ENCODE assay signal across 15 cellular contexts in the genomic region with DNA sequence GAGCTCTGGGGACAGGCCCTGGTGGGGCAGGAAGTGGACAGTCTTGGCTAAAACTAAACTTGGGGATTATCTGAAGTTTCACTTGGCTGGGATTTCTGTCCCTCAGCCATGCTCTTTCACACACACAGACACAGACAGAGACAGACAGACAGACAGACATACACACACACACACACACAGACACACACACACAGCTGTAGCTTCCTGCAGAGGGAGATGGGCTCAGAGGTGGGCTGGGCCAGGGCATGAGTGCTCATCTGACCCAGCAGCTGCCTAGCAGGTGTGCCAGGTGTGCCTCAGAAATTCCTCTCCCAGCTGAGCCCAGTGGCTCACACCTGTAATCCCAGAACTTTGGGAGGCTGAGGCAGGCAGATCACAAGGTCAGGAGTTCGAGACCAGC. TPM values are rescaled to one million over a fixed set of nuclear protein-coding genes. Genes with fewer than 3 reads are reported as not detected.
DNase-seq lines count a peak whose midpoint lies in the region; ATAC-seq, FAIRE-seq and TF ChIP-seq lines count a peak whose summit lies in the region.
"Had no signal": no experiment of that assay in that cellular context is flagged by ENCODE, and none has a peak within 500 bp of the region (broad histone marks: within the 10 kb centered on the region; RNA-seq: fewer than 3 reads in every experiment).

No MANE protein-coding gene starts in this region.

- H3K36me3 ChIP-seq in PC-3 (ENCODE audit: low read depth, low read length) (0 out of 2 replicates have a peak, but pooled peaks cover 3% of the 10 kb centered on the region), H1 (ENCODE audit: control insufficient read depth in 2 of 4, insufficient read depth in 4 of 4, low read length in 3 of 4) (no peaks in the 10 kb centered on the region)
- H3K36me3 ChIP-seq: SJCRH30 had no signal

- peaks cover 43% of the 10 kb centered on the region for H3K4me1 ChIP-seq in PC-3 (ENCODE audit: insufficient read depth, low read length)
- H3K4me1 ChIP-seq in H1 (replicated peaks in 1 of 4; ENCODE audit: control insufficient read depth in 3 of 4, insufficient read depth in 4 of 4, low read length in 3 of 4) = peaks cover 0 to 18% (median 12%) of the 10 kb centered on the region in 4 experiments; a peak in 6 of 7 replicates
- H3K4me1 ChIP-seq: SJCRH30 had no signal

- peak overlapping the region; percentile 57; the same call in 1 of the 2 replicates for H4K8ac ChIP-seq in H1 (ENCODE audit: extremely low read depth, insufficient read depth, low read length)

- H3K23ac ChIP-seq in H1 (ENCODE audit: insufficient read length) = no peak overlapping the region

- H2BK15ac ChIP-seq in H1 (ENCODE audit: low read length) = no peak overlapping the region

- H3K18ac ChIP-seq in H1 (ENCODE audit: extremely low read depth, low read length) = no peak overlapping the region

- H2AK5ac ChIP-seq in H1 (ENCODE audit: low read depth, low read length) = no peak overlapping the region

- H3K4me3 ChIP-seq in PC-3 (ENCODE audit: low read length) (no peak overlapping the region), H1 (ENCODE audit: extremely low read depth in 1 of 4, insufficient read depth in 2 of 4, low read depth in 3 of 4, low read length in 4 of 4) (no peak overlapping the region)
- H3K4me3 ChIP-seq: A549, SJCRH30 had no signal

- no peak overlapping the region for H2BK12ac ChIP-seq in H1 (ENCODE audit: low read depth, low read length)

- H4K91ac ChIP-seq in H1 (replicated peaks; ENCODE audit: insufficient read length, low read length) = no peak overlapping the region

- no peak for TF ChIP-seq EP300 in H1 (IDR thresholded peaks at IDR 0.05; ENCODE audit: borderline replicate concordance in 1 of 2, low read depth in 2 of 2, low read length in 2 of 2)

- no peaks in the 10 kb centered on the region for H3K23me2 ChIP-seq in H1 (ENCODE audit: low read depth, low read length)

- no peak overlapping the region for H3K27ac Mint-ChIP-seq in neural crest cell (ENCODE audit: unreplicated experiment)

- H3K9me2 ChIP-seq in PC-3 (replicated peaks; ENCODE audit: low read length) = no peaks in the 10 kb centered on the region

- H3K4me1 Mint-ChIP-seq in neural crest cell = peaks cover 5% of the 10 kb centered on the region

- no peak overlapping the region for H2BK120ac ChIP-seq in H1 (replicated peaks; ENCODE audit: low read depth, low read length)

- in situ Hi-C loops in GM13976 (cut with MboI; ENCODE audit: low sequenced_read_pairs, unreplicated experiment) = no loop called here

- no peak overlapping the region for H4K5ac ChIP-seq in H1 (ENCODE audit: insufficient read length, low read depth, low read length)

- CTCF ChIA-PET in PC-3 (lab: Charles Lee) = interaction anchor here (2.0 kb wide), 1 partner anchor 12 kb away, joined by 19 read pairs; no protein-coding TSS in a partner anchor
- CTCF ChIA-PET in H1 (lab: Charles Lee; ENCODE audit: partially characterized antibody) = interaction anchor here (0.6 to 7.8 kb wide), 5 partner anchors 24 to 126 kb away, joined by 3 to 51 read pairs (median 3); partner anchors contain the start of gene VPS18

- H3K79me2 ChIP-seq in PC-3 (ENCODE audit: low read length) = peaks cover 28% of the 10 kb centered on the region
- no peaks in the 10 kb centered on the region for H3K79me2 ChIP-seq in H1 (ENCODE audit: control insufficient read depth in 1 of 2, insufficient read depth in 2 of 2, low read length in 2 of 2)

- 92% methylated on average over 1 of the region's 1 CpG; no CpG with 5 or more reads in 1 of the 2 experiments for WGBS in H1 (ENCODE audit: extremely low coverage in 1 of 2, insufficient coverage in 1 of 2, insufficient read length in 1 of 2, insufficient replicate concordance in 2 of 2, low coverage in 1 of 2, low lambda C conversion rate in 2 of 2, missing lambda C conversion rate in 1 of 2), 2 experiments

- H3K9ac ChIP-seq in PC-3 (ENCODE audit: low read length) (peak overlapping the region; percentile 96; the same call in 1 of the 2 replicates), H1 (replicated peaks in 1 of 4; ENCODE audit: extremely low read depth in 1 of 4, low read depth in 3 of 4, low read length in 3 of 4) (no peak overlapping the region)

- ATAC-seq in PC-3 (no peak), GM21528 (IDR thresholded peaks at IDR 0.05; ENCODE audit: low FRiP score, unreplicated experiment) (no peak), GM19351 (IDR thresholded peaks at IDR 0.05; ENCODE audit: unreplicated experiment) (no peak), GM19395 (IDR thresholded peaks at IDR 0.05; ENCODE audit: unreplicated experiment) (no peak)
- ATAC-seq: A549 had no signal

- H3K4ac ChIP-seq in H1 (replicated peaks; ENCODE audit: insufficient read length, low read depth, low read length) = no peak overlapping the region

- H3K36me3 Mint-ChIP-seq in neural crest cell (ENCODE audit: low read depth) = no peaks in the 10 kb centered on the region

- no peaks in the 10 kb centered on the region for H3K9me3 Mint-ChIP-seq in neural crest cell

- H3K27ac ChIP-seq in PC-3 (ENCODE audit: low read length) = peak overlapping the region; percentile 95
- no peak overlapping the region for H3K27ac ChIP-seq in H1 (ENCODE audit: low read depth, low read length)
- H3K27ac ChIP-seq: SJCRH30 had no signal

- POLR2A ChIA-PET in PC-3 (lab: Charles Lee; ENCODE audit: unreplicated experiment) (interaction anchor here (0.6 kb wide), 1 partner anchor 21 kb away, joined by 3 read pairs; no protein-coding TSS in a partner anchor), H1 (lab: Charles Lee; ENCODE audit: partially characterized antibody) (interaction anchor here (0.7 to 3.4 kb wide), 9 partner anchors 11 to 301 kb away, joined by 3 to 10 read pairs (median 3); partner anchors contain the start of genes DNAJC17 and VPS18)

- H3K14ac ChIP-seq in H1 (ENCODE audit: insufficient read length) = no peak overlapping the region

- no peaks in the 10 kb centered on the region for H3K79me1 ChIP-seq in H1 (ENCODE audit: low read depth, low read length)

- no TSS peak for BruUV-seq in PC-3 (replicated peaks; lab: Mats Ljungman, UMichigan)

- TF ChIP-seq CTCF in PC-3 (conservative IDR thresholded peaks at IDR 0.05; ENCODE audit: low read depth, low read length) (no peak), H1 (IDR thresholded peaks at IDR 0.05; ENCODE audit: control extremely low read depth in 1 of 3, insufficient read depth in 1 of 3, low read depth in 1 of 3, low read length in 3 of 3) (no peak), neural crest cell (conservative IDR thresholded peaks at IDR 0.05) (no peak), GM13976 (IDR thresholded peaks at IDR 0.05; ENCODE audit: borderline replicate concordance, control extremely low read depth, extremely low read depth, insufficient read depth, missing control alignments) (no peak)

- H3K4me2 ChIP-seq in PC-3 (ENCODE audit: low read length) (no peak overlapping the region), H1 (ENCODE audit: insufficient read depth in 1 of 2, low read depth in 2 of 2, low read length in 2 of 2) (no peak overlapping the region)
- H3K4me2 ChIP-seq: A549 had no signal

- H4K20me1 ChIP-seq in PC-3 (ENCODE audit: low read length) = peaks cover 6% of the 10 kb centered on the region; the same call in 1 of the 2 replicates
- no peaks in the 10 kb centered on the region for H4K20me1 ChIP-seq in H1 (replicated peaks in 1 of 2; ENCODE audit: control insufficient read depth in 1 of 2, insufficient read depth in 2 of 2, low read length in 2 of 2)

- H3K27me3 ChIP-seq in PC-3 (ENCODE audit: low read length) (no peaks in the 10 kb centered on the region), H1 (replicated peaks in 1 of 4; ENCODE audit: control insufficient read depth in 3 of 4, extremely low read depth in 1 of 4, insufficient read depth in 3 of 4, low read length in 3 of 4) (0 out of 7 replicates have a peak, but pooled peaks cover 0 to 2% (median 0%) of the 10 kb centered on the region in 4 experiments)
- H3K27me3 ChIP-seq: SJCRH30 had no signal

- no peak overlapping the region for H2BK5ac ChIP-seq in H1 (ENCODE audit: low read depth, low read length)

- peaks cover 32% of the 10 kb centered on the region for H3K27me3 Mint-ChIP-seq in neural crest cell (ENCODE audit: low read depth)

- peak overlapping the region; percentile 27 for H3K4me3 Mint-ChIP-seq in neural crest cell

- no peak overlapping the region for H3K56ac ChIP-seq in H1 (replicated peaks; ENCODE audit: insufficient read length, low read depth, low read length)

- intact Hi-C loops in PC-3 (cut with micrococcal nuclease) = no loop called here

- DNase-seq in COLO668 (lab: John Stamatoyannopoulos, UW; ENCODE audit: unreplicated experiment) = peak; percentile 63
- no peak for DNase-seq in PC-3
- DNase-seq in H1 (ENCODE audit: low read depth in 1 of 2, low spot score in 2 of 2) = no peak
- no peak for DNase-seq in neural crest cell (ENCODE audit: low read depth, low spot score)
- no peak for DNase-seq in GM13976 (ENCODE audit: low spot score)
- DNase-seq: Calu3, DMS79 treated with DMSO at 0.1 percent for 48 hours, GDM1, SJCRH30 had no signal

- FAIRE-seq in H1 (lab: Jason Lieb, UNC) = no peak
- FAIRE-seq: A549 had no signal

- no peak for TF ChIP-seq RAD21 in H1 (IDR thresholded peaks at IDR 0.05 in 1 of 2, conservative IDR thresholded peaks at IDR 0.05 in 1 of 2; ENCODE audit: low read depth in 2 of 2, low read length in 2 of 2)

- no peak overlapping the region for H2BK20ac ChIP-seq in H1 (ENCODE audit: low read length)

- H2AFZ ChIP-seq in PC-3 (ENCODE audit: low read length) (no peak overlapping the region), H1 (ENCODE audit: low read length) (no peak overlapping the region)

- H3K9me3 ChIP-seq in PC-3 (ENCODE audit: low read length) (no peaks in the 10 kb centered on the region), H1 (ENCODE audit: insufficient read depth in 2 of 2, low read depth in 1 of 2, low read length in 1 of 2) (no peaks in the 10 kb centered on the region)
- H3K9me3 ChIP-seq: A549, SJCRH30 had no signal

- TF ChIP-seq POLR2A in H1 (IDR thresholded peaks at IDR 0.05; ENCODE audit: control extremely low read depth in 1 of 2, low read depth in 2 of 2, low read length in 2 of 2) = no peak

- peaks cover 5% of the 10 kb centered on the region for H3F3A ChIP-seq in PC-3 (ENCODE audit: low read length, unreplicated experiment)

RNA-seq across cellular contexts. Expression of gene RHOV, which starts 3.3 kb away (rescaled TPM):
- total RNA-seq in PC-3 (2014; rRNA removed) = 39.5 and 52.2 TPM in 2 replicates
- total RNA-seq in H1 (2021; fragmentation: NEBNext Ultra II Directional; extraction: Animal tissue kit (Norgen Biotek cat#: 25700)) = 2.4 and 2.7 TPM in 2 replicates
- 1.5 and 2.2 TPM in 2 replicates for polyA plus RNA-seq in H1 (2011; rRNA removed)
- 2.8 TPM for polyA plus RNA-seq in H1 (2011; cell fraction: cytosol; rRNA removed)
- 2.0 TPM for polyA plus RNA-seq in H1 (2011; cell fraction: nucleus; rRNA removed)
- polyA plus RNA-seq in H1 (2012, experiment 1 of 2) = 3.6 to 3.9 TPM (median 3.7 TPM) in 4 replicates
- 2.3 TPM for polyA plus RNA-seq in H1 (2012, experiment 2 of 2)
- 1.5 TPM for polyA plus RNA-seq in H1 (2013, experiment 1 of 2)
- polyA plus RNA-seq in H1 (2013, experiment 2 of 2) = 1.4 TPM
- polyA minus RNA-seq in H1 (2011; rRNA and poly(A)+ RNA removed) = 1.3 and 1.5 TPM in 2 replicates
- polyA minus RNA-seq in H1 (2011; cell fraction: cytosol; rRNA and poly(A)+ RNA removed) = 2.4 TPM
- 2.9 TPM for polyA minus RNA-seq in H1 (2011; cell fraction: nucleus; rRNA and poly(A)+ RNA removed)
- total RNA-seq in neural crest cell = 0.80 and 1.0 TPM in 2 replicates

RNA-seq across cellular contexts. Expression of gene VPS18, which starts 23.5 kb away (rescaled TPM):
- total RNA-seq in PC-3 (2014; rRNA removed) (37.6 and 39.5 TPM in 2 replicates), neural crest cell (26.9 and 28.2 TPM in 2 replicates)
- total RNA-seq in H1 (2021; fragmentation: NEBNext Ultra II Directional; extraction: Animal tissue kit (Norgen Biotek cat#: 25700)) = 31.9 and 32.7 TPM in 2 replicates
- polyA plus RNA-seq in H1 (2011; rRNA removed) = 28.9 and 32.9 TPM in 2 replicates
- 27.4 TPM for polyA plus RNA-seq in H1 (2011; cell fraction: cytosol; rRNA removed)
- polyA plus RNA-seq in H1 (2011; cell fraction: nucleus; rRNA removed) = 35.6 TPM
- polyA plus RNA-seq in H1 (2012, experiment 1 of 2) = 19.1 to 31.3 TPM (median 29.5 TPM) in 4 replicates
- 32.6 TPM for polyA plus RNA-seq in H1 (2012, experiment 2 of 2)
- polyA plus RNA-seq in H1 (2013, experiment 1 of 2) = 12.6 TPM
- 11.3 TPM for polyA plus RNA-seq in H1 (2013, experiment 2 of 2)
- 65.4 and 80.3 TPM in 2 replicates for polyA minus RNA-seq in H1 (2011; rRNA and poly(A)+ RNA removed)
- 39.1 TPM for polyA minus RNA-seq in H1 (2011; cell fraction: cytosol; rRNA and poly(A)+ RNA removed)
- polyA minus RNA-seq in H1 (2011; cell fraction: nucleus; rRNA and poly(A)+ RNA removed) = 31.4 TPM

RNA-seq across cellular contexts. Expression of gene SPINT1, which starts 26.9 kb away (rescaled TPM):
- total RNA-seq in PC-3 (2014; rRNA removed) (177 and 244 TPM in 2 replicates), neural crest cell (1.0 and 1.3 TPM in 2 replicates)
- total RNA-seq in H1 (2021; fragmentation: NEBNext Ultra II Directional; extraction: Animal tissue kit (Norgen Biotek cat#: 25700)) = 117 TPM in 2 replicates
- 155 and 266 TPM in 2 replicates for polyA plus RNA-seq in H1 (2011; rRNA removed)
- 84.0 TPM for polyA plus RNA-seq in H1 (2011; cell fraction: cytosol; rRNA removed)
- polyA plus RNA-seq in H1 (2011; cell fraction: nucleus; rRNA removed) = 163 TPM
- 64.9 to 131 TPM (median 112 TPM) in 4 replicates for polyA plus RNA-seq in H1 (2012, experiment 1 of 2)
- 126 TPM for polyA plus RNA-seq in H1 (2012, experiment 2 of 2)
- 164 TPM for polyA plus RNA-seq in H1 (2013, experiment 1 of 2)
- polyA plus RNA-seq in H1 (2013, experiment 2 of 2) = 165 TPM
- polyA minus RNA-seq in H1 (2011; rRNA and poly(A)+ RNA removed) = 85.9 and 106 TPM in 2 replicates
- 91.7 TPM for polyA minus RNA-seq in H1 (2011; cell fraction: cytosol; rRNA and poly(A)+ RNA removed)
- 80.2 TPM for polyA minus RNA-seq in H1 (2011; cell fraction: nucleus; rRNA and poly(A)+ RNA removed)
- total RNA-seq: RPMI7951, SJCRH30 had no signal

RNA-seq across cellular contexts. Expression of gene PPP1R14D, which starts 42.2 kb away (rescaled TPM):
- total RNA-seq in PC-3 (2014; rRNA removed) (0.33 TPM in 1 of 2 replicates, not detected in the other), neural crest cell (not detected in 2 replicates)
- not detected in 2 replicates for total RNA-seq in H1 (2021; fragmentation: NEBNext Ultra II Directional; extraction: Animal tissue kit (Norgen Biotek cat#: 25700))
- polyA plus RNA-seq in H1 (2011; rRNA removed) = not detected in 2 replicates
- polyA plus RNA-seq in H1 (2011; cell fraction: cytosol; rRNA removed) = not detected
- polyA plus RNA-seq in H1 (2011; cell fraction: nucleus; rRNA removed) = not detected
- polyA plus RNA-seq in H1 (2012, experiment 1 of 2) = not detected in 4 replicates
- not detected for polyA plus RNA-seq in H1 (2012, experiment 2 of 2)
- polyA plus RNA-seq in H1 (2013, experiment 1 of 2) = not detected
- polyA plus RNA-seq in H1 (2013, experiment 2 of 2) = not detected
- polyA minus RNA-seq in H1 (2011; rRNA and poly(A)+ RNA removed) = not detected in 2 replicates
- not detected for polyA minus RNA-seq in H1 (2011; cell fraction: cytosol; rRNA and poly(A)+ RNA removed)
- polyA minus RNA-seq in H1 (2011; cell fraction: nucleus; rRNA and poly(A)+ RNA removed) = not detected
- total RNA-seq: NCI-H460, RPMI7951, SJCRH30 had no signal

RNA-seq across cellular contexts. Expression of gene DLL4, which starts 58.4 kb away (rescaled TPM):
- total RNA-seq in PC-3 (2014; rRNA removed) (2.2 and 2.9 TPM in 2 replicates), neural crest cell (1.7 and 2.0 TPM in 2 replicates)
- 0.48 and 0.60 TPM in 2 replicates for total RNA-seq in H1 (2021; fragmentation: NEBNext Ultra II Directional; extraction: Animal tissue kit (Norgen Biotek cat#: 25700))
- 0.22 and 0.23 TPM in 2 replicates for polyA plus RNA-seq in H1 (2011; rRNA removed)
- 0.21 TPM for polyA plus RNA-seq in H1 (2011; cell fraction: cytosol; rRNA removed)
- 1.0 TPM for polyA plus RNA-seq in H1 (2011; cell fraction: nucleus; rRNA removed)
- polyA plus RNA-seq in H1 (2012, experiment 1 of 2) = 0.12 to 0.18 TPM (median 0.17 TPM) in 3 of 4 replicates, not detected in the other
- 0.16 TPM for polyA plus RNA-seq in H1 (2012, experiment 2 of 2)
- polyA plus RNA-seq in H1 (2013, experiment 1 of 2) = 0.20 TPM
- 0.20 TPM for polyA plus RNA-seq in H1 (2013, experiment 2 of 2)
- 0.27 and 0.85 TPM in 2 replicates for polyA minus RNA-seq in H1 (2011; rRNA and poly(A)+ RNA removed)
- polyA minus RNA-seq in H1 (2011; cell fraction: cytosol; rRNA and poly(A)+ RNA removed) = not detected
- 2.5 TPM for polyA minus RNA-seq in H1 (2011; cell fraction: nucleus; rRNA and poly(A)+ RNA removed)
- total RNA-seq: Calu3 had no signal

Comparison
In these comparisons a context has a peak if more than half of its experiments do, and no peak if none do; other contexts are left out.
1. RNA of gene RHOV, which starts 3.3 kb away (total RNA-seq): 39.5 to 52.2 TPM in PC-3; 2.4 to 2.7 TPM in H1 and 0.80 to 1.0 TPM in neural crest cell; every median in the first group is over 10 times any median in the second.
2. RNA of gene SPINT1, which starts 26.9 kb away (total RNA-seq): 177 to 244 TPM in PC-3 and 117 TPM in H1; 1.0 to 1.3 TPM in neural crest cell; every median in the first group is over 10 times any median in the second.